ENCODE assay signal across 19 cellular contexts in the genomic region with DNA sequence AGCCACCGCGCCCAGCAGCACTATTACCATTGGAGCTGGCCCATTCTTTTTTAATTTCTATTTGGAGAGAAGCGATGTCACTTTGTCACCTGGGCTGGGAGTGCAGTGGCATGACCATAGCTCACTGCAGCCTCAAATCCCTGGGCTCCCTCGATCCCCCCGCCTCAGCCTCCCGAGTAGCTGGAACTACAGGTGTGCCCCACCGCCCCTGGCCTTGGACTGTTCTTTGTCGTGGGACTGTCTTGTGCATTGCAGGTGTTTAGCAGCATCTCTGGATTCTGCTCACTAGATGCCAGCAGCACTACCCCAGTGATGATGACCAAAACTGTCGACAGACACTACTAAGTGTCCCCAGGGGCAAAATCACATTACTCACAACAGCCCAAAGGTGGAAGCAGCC. TPM values are rescaled to one million over a fixed set of nuclear protein-coding genes. Genes with fewer than 3 reads are reported as not detected.
A peak's percentile ranks its signal among the peaks of the same experiment; 100 is the strongest.
DNase-seq lines count a peak whose midpoint lies in the region; ATAC-seq and TF ChIP-seq lines count a peak whose summit lies in the region.
"Had no signal": no experiment of that assay in that cellular context is flagged by ENCODE, and none has a peak within 500 bp of the region (broad histone marks: within the 10 kb centered on the region; RNA-seq: fewer than 3 reads in every experiment).

No MANE protein-coding gene starts in this region.

- no peak overlapping the region for H3K4me3 ChIP-seq in right cardiac atrium (ENCODE audit: low read length)
- no peak overlapping the region for H3K4me3 ChIP-seq in neural progenitor cell
- H3K4me3 ChIP-seq: BLaER1 treated with 17β-estradiol and CSF1 and Interleukin-3, amounts not matched to agents 10 nM and 100 nM; GM23248; HAP-1 had no signal

- peak overlapping the region; percentile 7 for H3K27ac Mint-ChIP-seq in central memory CD8-positive, alpha-beta T cell (ENCODE audit: low read depth)
- peak overlapping the region; percentile 27 for H3K27ac Mint-ChIP-seq in neural progenitor cell

- H3K9me3 ChIP-seq in right cardiac atrium (ENCODE audit: control insufficient read depth, low read length), result no peaks in the 10 kb centered on the region
- no peaks in the 10 kb centered on the region for H3K9me3 ChIP-seq in neural progenitor cell (ENCODE audit: low read depth)
- H3K9me3 ChIP-seq: HAP-1 had no signal

- no peaks in the 10 kb centered on the region for H4K20me1 ChIP-seq in neural progenitor cell (ENCODE audit: low read depth)

- no peaks in the 10 kb centered on the region for H3K9me3 Mint-ChIP-seq in central memory CD8-positive, alpha-beta T cell
- no peaks in the 10 kb centered on the region for H3K9me3 Mint-ChIP-seq in neural progenitor cell

- peaks cover 23% of the 10 kb centered on the region for H3K4me1 Mint-ChIP-seq in central memory CD8-positive, alpha-beta T cell
- H3K4me1 Mint-ChIP-seq in neural progenitor cell, result no peaks in the 10 kb centered on the region

- H3K27me3 ChIP-seq in right cardiac atrium (ENCODE audit: control insufficient read depth, insufficient read depth), result no peaks in the 10 kb centered on the region
- H3K27me3 ChIP-seq in neural progenitor cell, result no peaks in the 10 kb centered on the region
- H3K27me3 ChIP-seq: BLaER1 treated with 17β-estradiol and CSF1 and Interleukin-3, amounts not matched to agents 10 nM and 100 nM had no signal

- no peak overlapping the region for H2AFZ ChIP-seq in neural progenitor cell (replicated peaks)
- H2AFZ ChIP-seq: GM23248 had no signal

- H3K79me2 ChIP-seq in neural progenitor cell (ENCODE audit: low read depth), result no peaks in the 10 kb centered on the region

- intact Hi-C loops in right cardiac atrium (cut with DNase I), result no loop called here
- intact Hi-C loops in cardiac septum (cut with DNase I), result no loop called here

- peaks cover 51% of the 10 kb centered on the region for H3K36me3 Mint-ChIP-seq in central memory CD8-positive, alpha-beta T cell (ENCODE audit: insufficient read depth)
- peaks cover 23% of the 10 kb centered on the region for H3K36me3 Mint-ChIP-seq in neural progenitor cell

- no peak for DNase-seq in right cardiac atrium
- DNase-seq in cardiac septum (ENCODE audit: low spot score), result no peak
- no peak for DNase-seq in central memory CD8-positive, alpha-beta T cell (ENCODE audit: low spot score in 2 of 2)
- no peak for DNase-seq in neural progenitor cell (ENCODE audit: low spot score)
- DNase-seq: COR-L47, DMS 273 treated with DMSO at 0.1 percent for 48 hours, DND-41, GM23248, NCI-H1417, NCI-H187, NCI-H2107, NCI-H510A treated with DMSO at 0.1 percent for 48 hours, NCI-H774, SHP77 had no signal

- 95% methylated on average over 9 of the region's 9 CpGs for WGBS in right cardiac atrium

- no peak overlapping the region for H3K4me2 ChIP-seq in neural progenitor cell
- H3K4me2 ChIP-seq: BLaER1 treated with 17β-estradiol and CSF1 and Interleukin-3, amounts not matched to agents 10 nM and 100 nM had no signal

- H3K36me3 ChIP-seq in neural progenitor cell, result no peaks in the 10 kb centered on the region

- ATAC-seq in right cardiac atrium, result no peak
- no peak for ATAC-seq in central memory CD8-positive, alpha-beta T cell (replicated peaks; ENCODE audit: extremely low read depth, poor library complexity, severe bottlenecking)
- no peak for ATAC-seq in GM21390 (IDR thresholded peaks at IDR 0.05; ENCODE audit: unreplicated experiment)
- ATAC-seq in GM18867 (IDR thresholded peaks at IDR 0.05; ENCODE audit: unreplicated experiment), result no peak
- ATAC-seq in HG03354 (IDR thresholded peaks at IDR 0.05; ENCODE audit: poor library complexity, severe bottlenecking, unreplicated experiment), result no peak

- peaks cover 2% of the 10 kb centered on the region for H3K4me1 ChIP-seq in right cardiac atrium (ENCODE audit: control insufficient read depth, insufficient read depth, low read length)
- no peaks in the 10 kb centered on the region for H3K4me1 ChIP-seq in neural progenitor cell
- H3K4me1 ChIP-seq: HAP-1 had no signal

- H3K27ac ChIP-seq in right cardiac atrium (ENCODE audit: low read length) (peak overlapping the region; percentile 37), neural progenitor cell (no peak overlapping the region)
- H3K27ac ChIP-seq: BLaER1 treated with 17β-estradiol and CSF1 and Interleukin-3, amounts not matched to agents 10 nM and 100 nM; GM23248 had no signal

- no peak for TF ChIP-seq CTCF in neural progenitor cell (IDR thresholded peaks at IDR 0.05)

- no peaks in the 10 kb centered on the region for H3K27me3 Mint-ChIP-seq in central memory CD8-positive, alpha-beta T cell
- H3K27me3 Mint-ChIP-seq in neural progenitor cell (ENCODE audit: insufficient read depth, low read depth), result peaks cover 3% of the 10 kb centered on the region

- no peaks in the 10 kb centered on the region for H3F3A ChIP-seq in neural progenitor cell (ENCODE audit: low read depth)

- H3K9ac ChIP-seq in neural progenitor cell, result no peak overlapping the region
- H3K9ac ChIP-seq: BLaER1 treated with 17β-estradiol and CSF1 and Interleukin-3, amounts not matched to agents 10 nM and 100 nM; GM23248 had no signal

- no peak overlapping the region for H3K4me3 Mint-ChIP-seq in central memory CD8-positive, alpha-beta T cell
- H3K4me3 Mint-ChIP-seq in neural progenitor cell, result no peak overlapping the region

RNA-seq across cellular contexts. Expression of gene RASSF2, which starts 21.4 kb away (rescaled TPM):
- 1 to 10 TPM; 5.0 to 8.6 (median 7.1) TPM for total RNA-seq in right cardiac atrium
- polyA plus RNA-seq in right cardiac atrium, result 2.1 TPM
- total RNA-seq in cardiac septum, result 2.5 TPM
- 13.9 and 14.6 TPM in 2 replicates for total RNA-seq in neural progenitor cell (ENCODE audit: low replicate concordance)
